Comparison of ENCODE assay signal across 26 cellular contexts in the genomic region with DNA sequence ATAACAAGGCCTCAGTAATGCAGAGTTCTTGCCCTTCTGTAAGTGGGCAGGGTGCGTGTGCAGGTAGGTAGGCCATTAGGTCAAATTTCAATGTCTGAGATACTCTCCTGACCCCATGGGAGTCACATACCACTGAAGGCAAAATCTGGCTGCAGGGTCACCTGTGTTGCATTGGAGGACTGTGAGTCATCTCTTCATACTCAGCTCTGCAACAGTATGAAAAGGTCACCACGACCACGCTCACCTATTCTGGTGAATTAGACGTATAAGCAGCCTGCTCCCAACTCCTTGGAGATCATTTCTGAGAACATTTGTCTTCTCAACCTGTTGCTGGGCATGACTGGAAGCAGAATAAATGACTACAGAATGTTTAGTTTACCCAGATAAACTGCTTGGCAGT.
DNase-seq lines count a peak whose midpoint lies in the region; ATAC-seq and TF ChIP-seq lines count a peak whose summit lies in the region.
"Had no signal": no experiment of that assay in that cellular context is flagged by ENCODE, and none has a peak within 500 bp of the region (broad histone marks: within the 10 kb centered on the region; RNA-seq: fewer than 3 reads in every experiment).

No MANE protein-coding gene starts in this region.

- H3K27me3 ChIP-seq in rectal smooth muscle tissue (ENCODE audit: control insufficient read depth, insufficient read depth, low read length) (no peaks in the 10 kb centered on the region), left lung (no peaks in the 10 kb centered on the region)
- H3K27me3 ChIP-seq: colonic mucosa, Peyer's patch, tibial artery, vagina had no signal

- DNase-seq in activated CD4-positive, alpha-beta T cell treated with anti-CD3 and anti-CD28 coated beads for 48 hours = peak; percentile 49
- no peak for DNase-seq in activated CD4-positive, alpha-beta T cell treated with anti-CD3 and anti-CD28 coated beads, Interleukin-2, amount 50 U/mL, for 48 hours
- DNase-seq in epithelial cell of esophagus (ENCODE audit: low read depth) (peak; percentile 31), left lung (no peak), NCI-H187 treated with DMSO at 0.1 percent for 48 hours (lab: John Stamatoyannopoulos, UW) (no peak), NCI-H2029 treated with DMSO at 0.1 percent for 48 hours (lab: John Stamatoyannopoulos, UW) (no peak)
- DNase-seq: activated CD4-positive, alpha-beta T cell treated with anti-CD3 and anti-CD28 coated beads for 4 hours; activated naive CD4-positive, alpha-beta T cell treated with Interleukin-2 at 50 U/mL for 16 hours; AML-193; CD4-positive, CD25-positive, alpha-beta regulatory T cell; colonic mucosa; effector CD4-positive, alpha-beta T cell; Kasumi-1; left ventricle myocardium superior; MV-4-11; NCI-H1436; NCI-H226; Peyer's patch; posterior cingulate gyrus; SIG-M5; tibial artery had no signal

- POLR2A ChIA-PET in HEK293 (lab: Yijun Ruan, JAX) = no interaction called here

- H3K36me3 ChIP-seq in HEK293 (ENCODE audit: control insufficient read depth in 2 of 2, insufficient read depth in 1 of 2, low read length in 2 of 2) = no peaks in the 10 kb centered on the region
- no peaks in the 10 kb centered on the region for H3K36me3 ChIP-seq in rectal smooth muscle tissue (ENCODE audit: control insufficient read depth, insufficient read depth, low read length)
- no peaks in the 10 kb centered on the region for H3K36me3 ChIP-seq in left lung
- H3K36me3 ChIP-seq: colonic mucosa, Peyer's patch, tibial artery, vagina had no signal

- CTCF ChIA-PET in HEK293 (lab: Yijun Ruan, JAX) = no interaction called here

- no peak overlapping the region for H3K9ac ChIP-seq in rectal smooth muscle tissue (ENCODE audit: low read length)

- H3K4me1 ChIP-seq in HEK293 (ENCODE audit: control insufficient read depth, insufficient read depth, low read length) (peaks cover 19% of the 10 kb centered on the region), rectal smooth muscle tissue (ENCODE audit: control insufficient read depth, insufficient read depth, low read length) (peaks cover 26% of the 10 kb centered on the region), left lung (peaks cover 0 to 14% of the 10 kb centered on the region in 2 donors)
- H3K4me1 ChIP-seq: colonic mucosa, vagina had no signal

- TF ChIP-seq CTCF in HEK293 (tag by site-specific recombination; IDR thresholded peaks at IDR 0.05) (no peak), epithelial cell of esophagus (IDR thresholded peaks at IDR 0.05; ENCODE audit: insufficient read depth, low read depth, low read length, missing control alignments) (no peak), left lung (IDR thresholded peaks at IDR 0.05) (no peak)

- intact Hi-C loops in left lung (cut with DNase I) = no loop called here

- H3K9me3 ChIP-seq in HEK293 (ENCODE audit: control insufficient read depth, insufficient read depth, low read depth, low read length) = no peaks in the 10 kb centered on the region
- H3K9me3 ChIP-seq in left lung = no peaks in the 10 kb centered on the region
- H3K9me3 ChIP-seq: colonic mucosa, Peyer's patch, tibial artery, vagina had no signal

- ATAC-seq in left lung = no peak
- ATAC-seq: HCT116, left ventricle myocardium superior had no signal

- H3K4me3 ChIP-seq in HEK293 (ENCODE audit: low read depth, low read length) (no peak overlapping the region), epithelial cell of esophagus (ENCODE audit: low read length) (no peak overlapping the region), rectal smooth muscle tissue (ENCODE audit: low read length) (no peak overlapping the region), left lung (no peak overlapping the region)
- H3K4me3 ChIP-seq: colonic mucosa, Peyer's patch, tibial artery, vagina had no signal

- H3K27ac ChIP-seq in HEK293 (ENCODE audit: extremely low read depth, low read depth, low read length) (no peak overlapping the region), rectal smooth muscle tissue (ENCODE audit: low read depth, low read length) (peak overlapping the region; percentile 81), left lung (no peak overlapping the region)
- H3K27ac ChIP-seq: colonic mucosa, epithelial cell of prostate, tibial artery, vagina had no signal

TF ChIP-seq in HEK293, 187 proteins besides CTCF, POLR2A, EP300 and RAD21:
- TF ChIP-seq SCRT2 (tag by site-specific recombination; IDR thresholded peaks at IDR 0.05) (peak; percentile 79), ZNF10 (tag by site-specific recombination; IDR thresholded peaks at IDR 0.05) (no peak)

Comparison
In these comparisons a context has a peak if more than half of its experiments do, and no peak if none do; other contexts are left out.
1. DNase-seq: peak in activated CD4-positive, alpha-beta T cell treated with anti-CD3 and anti-CD28 coated beads for 48 hours (single experiment) and epithelial cell of esophagus (single experiment); none in activated CD4-positive, alpha-beta T cell treated with anti-CD3 and anti-CD28 coated beads, Interleukin-2, amount 50 U/mL, for 48 hours (0 of 2), left lung (0 of 2), NCI-H187 treated with DMSO at 0.1 percent for 48 hours (single experiment) and NCI-H2029 treated with DMSO at 0.1 percent for 48 hours (single experiment).